Comparison of ENCODE assay signal across 14 cellular contexts in genomic region chr3:28860307-28860706, GRCh38.
DNase-seq lines count a peak whose midpoint lies in the region; ATAC-seq and TF ChIP-seq lines count a peak whose summit lies in the region.
"Had no signal": no experiment of that assay in that cellular context is flagged by ENCODE, and none has a peak within 500 bp of the region (broad histone marks: within the 10 kb centered on the region; RNA-seq: fewer than 3 reads in every experiment).

No MANE protein-coding gene starts in this region.

- no peaks in the 10 kb centered on the region for H3K27me3 ChIP-seq in endodermal cell (ENCODE audit: control insufficient read depth, insufficient read depth, low read length, poor library complexity, severe bottlenecking)
- H3K27me3 ChIP-seq: vagina had no signal

- peaks cover 9% of the 10 kb centered on the region for H3K4me1 ChIP-seq in endodermal cell (ENCODE audit: control insufficient read depth, insufficient read depth, low read length)

- H3K9me3 Mint-ChIP-seq in endodermal cell: no peaks in the 10 kb centered on the region

- no peak overlapping the region for H3K27ac ChIP-seq in endodermal cell (ENCODE audit: low read depth, low read length)
- H3K27ac ChIP-seq: epithelial cell of prostate, vagina had no signal

- no peak overlapping the region for H3K9ac ChIP-seq in endodermal cell (ENCODE audit: extremely low read depth, low read length, poor library complexity, severe bottlenecking)

- no peak for TF ChIP-seq POLR2A in NB4 (IDR thresholded peaks at IDR 0.05; ENCODE audit: extremely low read depth, insufficient read length)

- no peak for ATAC-seq in GM21390 (IDR thresholded peaks at IDR 0.05; ENCODE audit: unreplicated experiment)
- ATAC-seq: natural killer cell had no signal

- no peak overlapping the region for H3K4me3 Mint-ChIP-seq in endodermal cell
- H3K4me3 Mint-ChIP-seq: immature natural killer cell, natural killer cell had no signal

- H3K4me1 Mint-ChIP-seq in endodermal cell: peaks cover 25% of the 10 kb centered on the region
- H3K4me1 Mint-ChIP-seq: immature natural killer cell, natural killer cell had no signal

- H3K4me3 ChIP-seq in NB4 (ENCODE audit: low read depth, low read length) (no peak overlapping the region), fibroblast of pulmonary artery (replicated peaks; ENCODE audit: low read depth, low read length) (no peak overlapping the region), endodermal cell (ENCODE audit: low read length) (no peak overlapping the region)
- H3K4me3 ChIP-seq: vagina had no signal

- TF ChIP-seq CTCF in NB4 (IDR thresholded peaks at IDR 0.05; ENCODE audit: low read depth, low read length) (no peak), fibroblast of pulmonary artery (IDR thresholded peaks at IDR 0.05; ENCODE audit: low read length, missing control alignments) (no peak), endodermal cell (conservative IDR thresholded peaks at IDR 0.05) (no peak)

- H3K36me3 Mint-ChIP-seq in endodermal cell (ENCODE audit: low read depth): no peaks in the 10 kb centered on the region
- H3K36me3 Mint-ChIP-seq: immature natural killer cell, natural killer cell had no signal

- WGBS in endodermal cell (ENCODE audit: insufficient coverage in 1 of 2, insufficient read length in 1 of 2), 2 experiments: 89 to 96% methylated on average over 3 to 4 of the region's 4 CpGs

- no peaks in the 10 kb centered on the region for H3K36me3 ChIP-seq in endodermal cell (ENCODE audit: control insufficient read depth, insufficient read depth, low read length)
- H3K36me3 ChIP-seq: vagina had no signal

- H3K27ac Mint-ChIP-seq in endodermal cell: no peak overlapping the region
- H3K27ac Mint-ChIP-seq: immature natural killer cell, natural killer cell had no signal

- DNase-seq in Ammon's horn (ENCODE audit: low spot score): peak; percentile 79
- peak; percentile 60 for DNase-seq in NB4 (ENCODE audit: low read depth)
- peak; percentile 75 for DNase-seq in fibroblast of pulmonary artery (ENCODE audit: low read depth)
- peak; percentile 78 for DNase-seq in myocyte (ENCODE audit: low read depth)
- DNase-seq in SHP77 treated with DMSO at 0.1 percent for 48 hours (lab: John Stamatoyannopoulos, UW): no peak
- no peak for DNase-seq in endodermal cell
- DNase-seq in DMS53 treated with DMSO at 0.1 percent for 48 hours (lab: John Stamatoyannopoulos, UW; ENCODE audit: unreplicated experiment): no peak
- DNase-seq: activated CD4-positive, alpha-beta T cell treated with anti-CD3 and anti-CD28 coated beads for 4 hours; immature natural killer cell; natural killer cell; NCI-H526 treated with DMSO at 0.1 percent for 48 hours had no signal

- H3K9me3 ChIP-seq in endodermal cell (ENCODE audit: control insufficient read depth, low read length): no peaks in the 10 kb centered on the region
- H3K9me3 ChIP-seq: vagina had no signal

- no peaks in the 10 kb centered on the region for H3K27me3 Mint-ChIP-seq in endodermal cell (ENCODE audit: insufficient read depth)

Comparison
In these comparisons a context has a peak if more than half of its experiments do, and no peak if none do; other contexts are left out.
1. DNase-seq: peak in Ammon's horn (single experiment), NB4 (single experiment), fibroblast of pulmonary artery (single experiment) and myocyte (single experiment); none in SHP77 treated with DMSO at 0.1 percent for 48 hours (single experiment), endodermal cell (single experiment) and DMS53 treated with DMSO at 0.1 percent for 48 hours (single experiment).